8 cellular contexts compared by ENCODE assay signal in the genomic region with DNA sequence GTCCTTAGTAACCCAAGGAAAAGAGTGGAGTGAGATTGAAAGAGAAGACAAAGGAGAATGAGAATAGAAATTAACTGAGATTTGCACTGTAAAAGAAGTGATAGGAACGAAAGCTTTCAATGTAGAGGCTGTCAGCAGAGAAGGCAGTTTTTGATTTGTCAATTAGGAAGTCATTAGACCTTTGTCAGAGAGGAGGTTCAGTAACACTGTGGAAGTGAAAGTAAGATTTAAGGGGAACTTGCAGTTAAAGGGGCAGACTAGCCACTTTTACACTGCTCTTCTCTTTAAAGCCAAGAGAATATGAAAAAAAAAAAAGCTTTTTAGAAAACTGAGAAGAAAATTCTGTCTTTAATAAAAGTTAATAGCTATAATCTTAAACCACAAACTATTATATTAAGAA. TPM values are rescaled to one million over a fixed set of nuclear protein-coding genes. Genes with fewer than 3 reads are reported as not detected.
DNase-seq lines count a peak whose midpoint lies in the region; ATAC-seq, FAIRE-seq and TF ChIP-seq lines count a peak whose summit lies in the region.

No MANE protein-coding gene starts in this region.

- H3K9me3 Mint-ChIP-seq in activated naive CD8-positive, alpha-beta T cell treated with anti-CD3 and anti-CD28 coated beads, Interleukin-2, amount 50 U/mL, for 24 hours = no peaks in the 10 kb centered on the region

- H3K9me2 ChIP-seq in hepatocyte (replicated peaks; ENCODE audit: insufficient read depth) = no peaks in the 10 kb centered on the region

- H3K36me3 ChIP-seq in hepatocyte (replicated peaks; ENCODE audit: insufficient read depth, low read depth) = no peaks in the 10 kb centered on the region

- H3K4me1 ChIP-seq in hepatocyte (ENCODE audit: insufficient read depth) = peaks cover 7% of the 10 kb centered on the region

- peak overlapping the region; percentile 53 for H2AFZ ChIP-seq in hepatocyte

- no peaks in the 10 kb centered on the region for H3K9me3 ChIP-seq in hepatocyte (ENCODE audit: low read depth)

- H3K27me3 ChIP-seq in hepatocyte = no peaks in the 10 kb centered on the region

- H3K27me3 Mint-ChIP-seq in activated naive CD8-positive, alpha-beta T cell treated with anti-CD3 and anti-CD28 coated beads, Interleukin-2, amount 50 U/mL, for 24 hours = no peaks in the 10 kb centered on the region

- H3K27ac ChIP-seq in hepatocyte (no peak overlapping the region), coronary artery (no peak overlapping the region)

- no peaks in the 10 kb centered on the region for H3K79me2 ChIP-seq in hepatocyte

- no peak overlapping the region for H3K4me3 Mint-ChIP-seq in activated naive CD8-positive, alpha-beta T cell treated with anti-CD3 and anti-CD28 coated beads, Interleukin-2, amount 50 U/mL, for 24 hours

- H3K4me1 Mint-ChIP-seq in activated naive CD8-positive, alpha-beta T cell treated with anti-CD3 and anti-CD28 coated beads, Interleukin-2, amount 50 U/mL, for 24 hours = peaks cover 6% of the 10 kb centered on the region

- H3K4me2 ChIP-seq in hepatocyte = peak overlapping the region; percentile 57

- H3K36me3 Mint-ChIP-seq in activated naive CD8-positive, alpha-beta T cell treated with anti-CD3 and anti-CD28 coated beads, Interleukin-2, amount 50 U/mL, for 24 hours (ENCODE audit: low read depth) = no peaks in the 10 kb centered on the region

- 0 out of 2 replicates have a peak, but pooled peaks have one; percentile 43 for TF ChIP-seq POLR2A in GM12891 (IDR thresholded peaks at IDR 0.05; ENCODE audit: low read depth, low read length)

- TF ChIP-seq CTCF in hepatocyte (IDR thresholded peaks at IDR 0.05; ENCODE audit: poor library complexity) (no peak), coronary artery (IDR thresholded peaks at IDR 0.05) (no peak)

- FAIRE-seq in GM12891 (lab: Jason Lieb, UNC) = peak; percentile 93

- ATAC-seq in GM21737 (IDR thresholded peaks at IDR 0.05; ENCODE audit: unreplicated experiment) = peak; percentile 95
- no peak for ATAC-seq in activated naive CD8-positive, alpha-beta T cell treated with anti-CD3 and anti-CD28 coated beads, Interleukin-2, amount 50 U/mL, for 24 hours

- no peak overlapping the region for H3K27ac Mint-ChIP-seq in activated naive CD8-positive, alpha-beta T cell treated with anti-CD3 and anti-CD28 coated beads, Interleukin-2, amount 50 U/mL, for 24 hours

- H4K20me1 ChIP-seq in hepatocyte (ENCODE audit: insufficient read depth, poor library complexity, severe bottlenecking) = no peaks in the 10 kb centered on the region

- 84% methylated on average over 1 of the region's 1 CpG for WGBS in hepatocyte (ENCODE audit: low lambda C conversion rate, missing lambda C conversion rate)

- H3K4me3 ChIP-seq in hepatocyte (no peak overlapping the region), coronary artery (no peak overlapping the region)

- peak; percentile 17 for DNase-seq in GM12891 (ENCODE audit: insufficient read length, low spot score)
- DNase-seq in Kasumi-1 (lab: John Stamatoyannopoulos, UW) = peak; percentile 79 to 88
- no peak for DNase-seq in hepatocyte (ENCODE audit: low spot score)
- DNase-seq in DMS53 (lab: John Stamatoyannopoulos, UW) = no peak
- DNase-seq in activated CD4-positive, alpha-beta T cell treated with anti-CD3 and anti-CD28 coated beads, Interleukin-2, amount 50 U/mL, for 48 hours = no peak
- no peak for DNase-seq in activated naive CD8-positive, alpha-beta T cell treated with anti-CD3 and anti-CD28 coated beads, Interleukin-2, amount 50 U/mL, for 24 hours
- DNase-seq in coronary artery (ENCODE audit: low spot score) = no peak

TF ChIP-seq in GM12891, 5 proteins besides CTCF, POLR2A, EP300 and RAD21:
- TF ChIP-seq POLR2AphosphoS5 (IDR thresholded peaks at IDR 0.05; ENCODE audit: low read depth, low read length) (no peak), PAX5 (IDR thresholded peaks at IDR 0.05; ENCODE audit: insufficient read depth, low read length, severe bottlenecking) (no peak), SPI1 (IDR thresholded peaks at IDR 0.05; ENCODE audit: low read depth, low read length) (peak; percentile 84), POU2F2 (IDR thresholded peaks at IDR 0.05; ENCODE audit: low read depth, low read length) (no peak), TAF1 (IDR thresholded peaks at IDR 0.05; ENCODE audit: low read depth, low read length) (no peak)

RNA-seq across cellular contexts. Expression of a gene that starts 11.5 kb away (rescaled TPM):
- polyA plus RNA-seq in GM12891 (2012; ENCODE audit: low read depth, missing spikeins) = 16.4 TPM
- total RNA-seq in hepatocyte = 13.1 and 13.8 TPM in 2 replicates
- polyA plus RNA-seq in hepatocyte = 7.6 and 9.4 TPM in 2 replicates

Comparison
In these comparisons a context has a peak if more than half of its experiments do, and no peak if none do; other contexts are left out.
1. DNase-seq: peak in GM12891 (single experiment) and Kasumi-1 (2 of 2); none in hepatocyte (single experiment), DMS53 (single experiment), activated CD4-positive, alpha-beta T cell treated with anti-CD3 and anti-CD28 coated beads, Interleukin-2, amount 50 U/mL, for 48 hours (0 of 2), activated naive CD8-positive, alpha-beta T cell treated with anti-CD3 and anti-CD28 coated beads, Interleukin-2, amount 50 U/mL, for 24 hours (single experiment) and coronary artery (single experiment).